16 cellular contexts compared by ENCODE assay signal in genomic region chr1:212121772-212122171, GRCh38.
"Had no signal": no experiment of that assay in that cellular context is flagged by ENCODE, and none has a peak within 500 bp of the region (broad histone marks: within the 10 kb centered on the region; RNA-seq: fewer than 3 reads in every experiment).

No MANE protein-coding gene starts in this region.

- H3K36me3 Mint-ChIP-seq: immature natural killer cell; natural killer cell treated with Interleukin-12 subunit alpha and Interleukin-12 subunit beta and Interleukin-15 and Interleukin-18, amount 100 ng/mL, for 72 hours; stimulated activated naive B cell treated with anti-CD40 and anti-IgM and Interleukin-4, amounts not matched to agents 10 μg/mL and 1 μg/mL and 100 μg/mL, for 72 hours had no signal

- H3K36me3 ChIP-seq: ascending aorta, breast epithelium, transverse colon, vagina had no signal

- H3K27me3 ChIP-seq: ascending aorta, breast epithelium, transverse colon, vagina had no signal

- H3K9me3 ChIP-seq: ascending aorta, breast epithelium, transverse colon, vagina had no signal

- ATAC-seq: stimulated activated naive B cell treated with anti-CD40 and anti-IgM and Interleukin-4, amounts not matched to agents 10 μg/mL and 1 μg/mL and 100 μg/mL, for 72 hours had no signal

- H3K4me3 Mint-ChIP-seq: activated CD4-positive, alpha-beta memory T cell treated with anti-CD3 and anti-CD28 coated beads, Interleukin-2, amount 10 ng/mL, durations not matched to agents 7 days and 5 days; dendritic cell treated with granulocyte-macrophage colony-stimulating factor and Interleukin-4, amounts not matched to agents 40 ng/mL and 50 ng/mL, for 4 days; immature natural killer cell; natural killer cell treated with Interleukin-12 subunit alpha and Interleukin-12 subunit beta and Interleukin-15 and Interleukin-18, amount 100 ng/mL, for 72 hours; stimulated activated naive B cell treated with anti-CD40 and anti-IgM and Interleukin-4, amounts not matched to agents 10 μg/mL and 1 μg/mL and 100 μg/mL, for 72 hours had no signal

- DNase-seq: activated CD4-positive, alpha-beta memory T cell treated with anti-CD3 and anti-CD28 coated beads, Interleukin-2, amount 10 ng/mL, durations not matched to agents 7 days and 5 days; activated CD4-positive, CD25-positive, alpha-beta regulatory T cell treated with anti-CD3 and anti-CD28 coated beads, Interleukin-2, amount 50 U/mL, for 72 hours; activated gamma-delta T cell; cerebellar nuclear complex; effector memory CD4-positive, alpha-beta T cell; foreskin melanocyte; immature natural killer cell; mesendoderm; posterior cingulate gyrus; stimulated activated naive B cell treated with anti-CD40 and anti-IgM and Interleukin-4, amounts not matched to agents 10 μg/mL and 1 μg/mL and 100 μg/mL, for 72 hours; transverse colon had no signal

- H3K9me3 Mint-ChIP-seq: activated CD4-positive, alpha-beta memory T cell treated with anti-CD3 and anti-CD28 coated beads, Interleukin-2, amount 10 ng/mL, durations not matched to agents 7 days and 5 days; dendritic cell treated with granulocyte-macrophage colony-stimulating factor and Interleukin-4, amounts not matched to agents 40 ng/mL and 50 ng/mL, for 4 days; immature natural killer cell; natural killer cell treated with Interleukin-12 subunit alpha and Interleukin-12 subunit beta and Interleukin-15 and Interleukin-18, amount 100 ng/mL, for 72 hours; stimulated activated naive B cell treated with anti-CD40 and anti-IgM and Interleukin-4, amounts not matched to agents 10 μg/mL and 1 μg/mL and 100 μg/mL, for 72 hours had no signal

- H3K4me3 ChIP-seq: ascending aorta, breast epithelium, transverse colon, vagina had no signal

- H3K27ac Mint-ChIP-seq: activated CD4-positive, alpha-beta memory T cell treated with anti-CD3 and anti-CD28 coated beads, Interleukin-2, amount 10 ng/mL, durations not matched to agents 7 days and 5 days; dendritic cell treated with granulocyte-macrophage colony-stimulating factor and Interleukin-4, amounts not matched to agents 40 ng/mL and 50 ng/mL, for 4 days; immature natural killer cell; natural killer cell treated with Interleukin-12 subunit alpha and Interleukin-12 subunit beta and Interleukin-15 and Interleukin-18, amount 100 ng/mL, for 72 hours; stimulated activated naive B cell treated with anti-CD40 and anti-IgM and Interleukin-4, amounts not matched to agents 10 μg/mL and 1 μg/mL and 100 μg/mL, for 72 hours had no signal

- H3K4me1 ChIP-seq: ascending aorta, breast epithelium, vagina had no signal

- H3K27me3 Mint-ChIP-seq: activated CD4-positive, alpha-beta memory T cell treated with anti-CD3 and anti-CD28 coated beads, Interleukin-2, amount 10 ng/mL, durations not matched to agents 7 days and 5 days; dendritic cell treated with granulocyte-macrophage colony-stimulating factor and Interleukin-4, amounts not matched to agents 40 ng/mL and 50 ng/mL, for 4 days; natural killer cell treated with Interleukin-12 subunit alpha and Interleukin-12 subunit beta and Interleukin-15 and Interleukin-18, amount 100 ng/mL, for 72 hours; stimulated activated naive B cell treated with anti-CD40 and anti-IgM and Interleukin-4, amounts not matched to agents 10 μg/mL and 1 μg/mL and 100 μg/mL, for 72 hours had no signal

- H3K27ac ChIP-seq: ascending aorta, breast epithelium, transverse colon, vagina had no signal
